Comparison of ENCODE assay signal across 1 cellular context in the genomic region with DNA sequence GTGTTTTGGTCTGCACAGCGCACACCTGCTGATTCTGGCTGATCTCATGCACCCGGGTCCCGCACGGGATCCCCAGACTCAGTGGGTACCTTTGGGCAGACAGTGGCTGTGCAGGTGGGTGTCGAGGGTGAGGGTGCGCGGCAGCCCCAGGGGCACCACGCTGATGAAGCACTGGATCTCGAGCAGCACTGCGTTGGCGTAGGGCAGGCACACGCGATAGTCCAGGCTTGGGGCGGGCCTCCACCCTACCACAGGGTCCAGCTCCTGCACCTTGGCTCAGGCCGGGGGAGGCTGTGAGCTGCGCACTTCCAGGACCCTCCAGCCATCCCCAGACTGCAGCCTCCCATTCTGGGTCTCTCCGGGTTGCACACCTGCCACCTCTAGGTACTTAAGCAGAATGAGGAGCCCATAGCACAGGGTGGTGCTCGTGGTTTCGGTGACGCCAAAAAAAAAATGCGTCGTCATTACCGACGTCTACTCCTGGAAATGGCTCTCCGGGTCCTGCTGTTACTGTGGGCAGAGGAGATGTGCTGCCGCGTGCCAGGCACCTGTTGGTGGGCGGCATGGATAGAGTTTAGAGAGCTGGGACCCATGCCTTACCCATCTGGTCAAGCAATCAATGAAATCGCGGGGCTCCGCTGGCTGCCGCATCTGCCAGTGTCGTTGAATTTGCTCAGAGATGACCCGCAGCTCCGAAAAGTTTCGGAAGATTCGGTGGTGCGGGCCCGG.
TF ChIP-seq lines count a peak whose summit lies in the region.

No MANE protein-coding gene starts in this region.

TF ChIP-seq in HEK293, 187 proteins besides CTCF, POLR2A, EP300 and RAD21:
- TF ChIP-seq ZNF600 (tag by site-specific recombination; IDR thresholded peaks at IDR 0.05) (peak; percentile 83; the same call in 1 of the 2 replicates), SCRT1 (tag by site-specific recombination; IDR thresholded peaks at IDR 0.05; ENCODE audit: borderline replicate concordance) (peak; percentile 14; the same call in 1 of the 2 replicates), ZNF112 (tag by site-specific recombination; IDR thresholded peaks at IDR 0.05) (no peak), ZNF670 (tag by site-specific recombination; IDR thresholded peaks at IDR 0.05; ENCODE audit: low read depth) (no peak), SCRT2 (tag by site-specific recombination; IDR thresholded peaks at IDR 0.05) (peak; percentile 73), GLIS1 (tag by site-specific recombination; IDR thresholded peaks at IDR 0.05) (no peak)
- TF ChIP-seq, protein P1, sequence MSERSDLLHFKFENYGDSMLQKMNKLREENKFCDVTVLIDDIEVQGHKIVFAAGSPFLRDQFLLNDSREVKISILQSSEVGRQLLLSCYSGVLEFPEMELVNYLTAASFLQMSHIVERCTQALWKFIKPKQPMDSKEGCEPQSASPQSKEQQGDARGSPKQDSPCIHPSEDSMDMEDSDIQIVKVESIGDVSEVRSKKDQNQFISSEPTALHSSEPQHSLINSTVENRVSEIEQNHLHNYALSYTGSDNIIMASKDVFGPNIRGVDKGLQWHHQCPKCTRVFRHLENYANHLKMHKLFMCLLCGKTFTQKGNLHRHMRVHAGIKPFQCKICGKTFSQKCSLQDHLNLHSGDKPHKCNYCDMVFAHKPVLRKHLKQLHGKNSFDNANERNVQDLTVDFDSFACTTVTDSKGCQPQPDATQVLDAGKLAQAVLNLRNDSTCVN (tag by site-specific recombination; optimal IDR thresholded peaks at IDR 0.05), result peak; percentile 14
- TF ChIP-seq, protein P2, sequence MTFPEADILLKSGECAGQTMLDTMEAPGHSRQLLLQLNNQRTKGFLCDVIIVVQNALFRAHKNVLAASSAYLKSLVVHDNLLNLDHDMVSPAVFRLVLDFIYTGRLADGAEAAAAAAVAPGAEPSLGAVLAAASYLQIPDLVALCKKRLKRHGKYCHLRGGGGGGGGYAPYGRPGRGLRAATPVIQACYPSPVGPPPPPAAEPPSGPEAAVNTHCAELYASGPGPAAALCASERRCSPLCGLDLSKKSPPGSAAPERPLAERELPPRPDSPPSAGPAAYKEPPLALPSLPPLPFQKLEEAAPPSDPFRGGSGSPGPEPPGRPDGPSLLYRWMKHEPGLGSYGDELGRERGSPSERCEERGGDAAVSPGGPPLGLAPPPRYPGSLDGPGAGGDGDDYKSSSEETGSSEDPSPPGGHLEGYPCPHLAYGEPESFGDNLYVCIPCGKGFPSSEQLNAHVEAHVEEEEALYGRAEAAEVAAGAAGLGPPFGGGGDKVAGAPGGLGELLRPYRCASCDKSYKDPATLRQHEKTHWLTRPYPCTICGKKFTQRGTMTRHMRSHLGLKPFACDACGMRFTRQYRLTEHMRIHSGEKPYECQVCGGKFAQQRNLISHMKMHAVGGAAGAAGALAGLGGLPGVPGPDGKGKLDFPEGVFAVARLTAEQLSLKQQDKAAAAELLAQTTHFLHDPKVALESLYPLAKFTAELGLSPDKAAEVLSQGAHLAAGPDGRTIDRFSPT (tag by site-specific recombination; IDR thresholded peaks at IDR 0.05), result 0 out of 2 replicates have a peak, but pooled peaks have one; percentile 32
- TF ChIP-seq, protein P3, sequence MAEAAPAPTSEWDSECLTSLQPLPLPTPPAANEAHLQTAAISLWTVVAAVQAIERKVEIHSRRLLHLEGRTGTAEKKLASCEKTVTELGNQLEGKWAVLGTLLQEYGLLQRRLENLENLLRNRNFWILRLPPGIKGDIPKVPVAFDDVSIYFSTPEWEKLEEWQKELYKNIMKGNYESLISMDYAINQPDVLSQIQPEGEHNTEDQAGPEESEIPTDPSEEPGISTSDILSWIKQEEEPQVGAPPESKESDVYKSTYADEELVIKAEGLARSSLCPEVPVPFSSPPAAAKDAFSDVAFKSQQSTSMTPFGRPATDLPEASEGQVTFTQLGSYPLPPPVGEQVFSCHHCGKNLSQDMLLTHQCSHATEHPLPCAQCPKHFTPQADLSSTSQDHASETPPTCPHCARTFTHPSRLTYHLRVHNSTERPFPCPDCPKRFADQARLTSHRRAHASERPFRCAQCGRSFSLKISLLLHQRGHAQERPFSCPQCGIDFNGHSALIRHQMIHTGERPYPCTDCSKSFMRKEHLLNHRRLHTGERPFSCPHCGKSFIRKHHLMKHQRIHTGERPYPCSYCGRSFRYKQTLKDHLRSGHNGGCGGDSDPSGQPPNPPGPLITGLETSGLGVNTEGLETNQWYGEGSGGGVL (tag by site-specific recombination; IDR thresholded peaks at IDR 0.05), result no peak
